Comparison of ENCODE assay signal across 23 cellular contexts in genomic region chr5:160774646-160775313, GRCh38.
DNase-seq lines count a peak whose midpoint lies in the region; TF ChIP-seq lines count a peak whose summit lies in the region.
"Had no signal": no experiment of that assay in that cellular context is flagged by ENCODE, and none has a peak within 500 bp of the region (broad histone marks: within the 10 kb centered on the region; RNA-seq: fewer than 3 reads in every experiment).

No MANE protein-coding gene starts in this region.

- H3K4me3 Mint-ChIP-seq in endodermal cell (no peak overlapping the region), nephron progenitor cell (no peak overlapping the region)
- H3K4me3 Mint-ChIP-seq in activated T-helper 2 cell treated with anti-CD3 and anti-CD28 coated beads, Interferon-gamma antibody, Interleukin-2, Interleukin-4, amounts not matched to agents 10 μg/mL and 5 μg/mL and 100 μg/mL, durations not matched to agents 14 hours and 24 hours and 36 hours (ENCODE audit: low read depth) = no peak overlapping the region
- H3K4me3 Mint-ChIP-seq: activated CD8-positive, alpha-beta T cell treated with anti-CD3 and anti-CD28 coated beads for 36 hours; immature natural killer cell had no signal

- peaks cover 4% of the 10 kb centered on the region for H3K4me1 ChIP-seq in endodermal cell (ENCODE audit: control insufficient read depth, insufficient read depth, low read length)
- H3K4me1 ChIP-seq: BE2C, heart left ventricle had no signal

- H3K4me3 ChIP-seq in endodermal cell (ENCODE audit: low read length) = no peak overlapping the region
- H3K4me3 ChIP-seq: heart left ventricle had no signal

- H3K27ac ChIP-seq in endodermal cell (ENCODE audit: low read depth, low read length) (peak overlapping the region; percentile 50), substantia nigra (ENCODE audit: low read depth, low read length, poor library complexity, severe bottlenecking) (peak overlapping the region; percentile 93)
- H3K27ac ChIP-seq: heart left ventricle had no signal

- no peaks in the 10 kb centered on the region for H3K9me3 Mint-ChIP-seq in endodermal cell
- H3K9me3 Mint-ChIP-seq in nephron progenitor cell = no peaks in the 10 kb centered on the region
- no peaks in the 10 kb centered on the region for H3K9me3 Mint-ChIP-seq in activated T-helper 2 cell treated with anti-CD3 and anti-CD28 coated beads, Interferon-gamma antibody, Interleukin-2, Interleukin-4, amounts not matched to agents 10 μg/mL and 5 μg/mL and 100 μg/mL, durations not matched to agents 14 hours and 24 hours and 36 hours
- H3K9me3 Mint-ChIP-seq: activated CD8-positive, alpha-beta T cell treated with anti-CD3 and anti-CD28 coated beads for 36 hours; immature natural killer cell had no signal

- no peaks in the 10 kb centered on the region for H3K27me3 Mint-ChIP-seq in endodermal cell (ENCODE audit: insufficient read depth)
- peaks cover 4% of the 10 kb centered on the region for H3K27me3 Mint-ChIP-seq in nephron progenitor cell (ENCODE audit: low read depth, poor library complexity)
- no peaks in the 10 kb centered on the region for H3K27me3 Mint-ChIP-seq in activated T-helper 2 cell treated with anti-CD3 and anti-CD28 coated beads, Interferon-gamma antibody, Interleukin-2, Interleukin-4, amounts not matched to agents 10 μg/mL and 5 μg/mL and 100 μg/mL, durations not matched to agents 14 hours and 24 hours and 36 hours (ENCODE audit: low read depth)

- DNase-seq in NCI-H345 (lab: John Stamatoyannopoulos, UW) (peak; percentile 25), NCI-H345 treated with DMSO at 0.1 percent for 48 hours (lab: John Stamatoyannopoulos, UW; ENCODE audit: unreplicated experiment) (no peak), endodermal cell (no peak), nephron progenitor cell (no peak), substantia nigra (lab: John Stamatoyannopoulos, UW) (peak in 28 of 49 donors; percentile 10 to 62 (median 26)), GM03348 (ENCODE audit: low spot score) (no peak), HUDEP-2 (lab: John Stamatoyannopoulos, UW; ENCODE audit: unreplicated experiment in 76 of 76) (no peak)
- DNase-seq in activated T-helper 2 cell treated with anti-CD3 and anti-CD28 coated beads, Interferon-gamma antibody, Interleukin-2, Interleukin-4, amounts not matched to agents 10 μg/mL and 5 μg/mL and 100 μg/mL, durations not matched to agents 14 hours and 24 hours and 36 hours (ENCODE audit: low spot score) = no peak
- DNase-seq: activated CD4-positive, CD25-positive, alpha-beta regulatory T cell; activated CD8-positive, alpha-beta T cell treated with anti-CD3 and anti-CD28 coated beads for 36 hours; BE2C; dermis blood vessel endothelial cell; GOT3; heart left ventricle; immature natural killer cell; NCI-H1105; NCI-H526; occipital lobe; right cardiac atrium; Right ventricle myocardium superior; stimulated activated CD4-positive, alpha-beta T cell treated with anti-CD3 and anti-CD28 coated beads, Interleukin-15, amount 100 ng/mL, for 24 hours; stimulated activated CD8-positive, alpha-beta memory T cell treated with anti-CD3 and anti-CD28 coated beads, Interleukin-4, amount 100 ng/mL, for 48 hours; SW 1271 had no signal

- intact Hi-C loops in activated T-helper 2 cell treated with anti-CD3 and anti-CD28 coated beads, Interferon-gamma antibody, Interleukin-2, Interleukin-4, amounts not matched to agents 10 μg/mL and 5 μg/mL and 100 μg/mL, durations not matched to agents 14 hours and 24 hours and 36 hours (cut with micrococcal nuclease) = no loop called here

- no peaks in the 10 kb centered on the region for H3K36me3 ChIP-seq in endodermal cell (ENCODE audit: control insufficient read depth, insufficient read depth, low read length)
- H3K36me3 ChIP-seq: BE2C, heart left ventricle had no signal

- 68% methylated on average over 7 to 12 of the region's 12 CpGs for WGBS in endodermal cell (ENCODE audit: insufficient coverage in 1 of 2, insufficient read length in 1 of 2), 2 experiments

- H3K4me1 Mint-ChIP-seq in endodermal cell = peaks cover 24% of the 10 kb centered on the region
- peaks cover 26% of the 10 kb centered on the region for H3K4me1 Mint-ChIP-seq in nephron progenitor cell
- H3K4me1 Mint-ChIP-seq in activated T-helper 2 cell treated with anti-CD3 and anti-CD28 coated beads, Interferon-gamma antibody, Interleukin-2, Interleukin-4, amounts not matched to agents 10 μg/mL and 5 μg/mL and 100 μg/mL, durations not matched to agents 14 hours and 24 hours and 36 hours (ENCODE audit: low read depth) = no peaks in the 10 kb centered on the region
- H3K4me1 Mint-ChIP-seq: immature natural killer cell had no signal

- H3K9ac ChIP-seq in endodermal cell (ENCODE audit: extremely low read depth, low read length, poor library complexity, severe bottlenecking) = no peak overlapping the region

- no peaks in the 10 kb centered on the region for H3K36me3 Mint-ChIP-seq in endodermal cell (ENCODE audit: low read depth)
- no peaks in the 10 kb centered on the region for H3K36me3 Mint-ChIP-seq in nephron progenitor cell (ENCODE audit: low read depth)
- no peaks in the 10 kb centered on the region for H3K36me3 Mint-ChIP-seq in activated T-helper 2 cell treated with anti-CD3 and anti-CD28 coated beads, Interferon-gamma antibody, Interleukin-2, Interleukin-4, amounts not matched to agents 10 μg/mL and 5 μg/mL and 100 μg/mL, durations not matched to agents 14 hours and 24 hours and 36 hours (ENCODE audit: low read depth)
- H3K36me3 Mint-ChIP-seq: immature natural killer cell had no signal

- H3K9me3 ChIP-seq in endodermal cell (ENCODE audit: control insufficient read depth, low read length) = no peaks in the 10 kb centered on the region
- H3K9me3 ChIP-seq: BE2C, heart left ventricle had no signal

- TF ChIP-seq CTCF in endodermal cell (conservative IDR thresholded peaks at IDR 0.05) (no peak), nephron progenitor cell (IDR thresholded peaks at IDR 0.05) (no peak)

- H3K27me3 ChIP-seq in endodermal cell (ENCODE audit: control insufficient read depth, insufficient read depth, low read length, poor library complexity, severe bottlenecking) = no peaks in the 10 kb centered on the region

- peak overlapping the region; percentile 60 for H3K27ac Mint-ChIP-seq in endodermal cell
- H3K27ac Mint-ChIP-seq in nephron progenitor cell = peak overlapping the region; percentile 92
- no peak overlapping the region for H3K27ac Mint-ChIP-seq in activated T-helper 2 cell treated with anti-CD3 and anti-CD28 coated beads, Interferon-gamma antibody, Interleukin-2, Interleukin-4, amounts not matched to agents 10 μg/mL and 5 μg/mL and 100 μg/mL, durations not matched to agents 14 hours and 24 hours and 36 hours
- H3K27ac Mint-ChIP-seq: activated CD8-positive, alpha-beta T cell treated with anti-CD3 and anti-CD28 coated beads for 36 hours; immature natural killer cell had no signal

Comparison
In these comparisons a context has a peak if more than half of its experiments do, and no peak if none do; other contexts are left out.
1. DNase-seq: peak in NCI-H345 (single experiment) and substantia nigra (28 of 49); none in NCI-H345 treated with DMSO at 0.1 percent for 48 hours (single experiment), endodermal cell (single experiment), nephron progenitor cell (single experiment), GM03348 (single experiment), HUDEP-2 (0 of 76) and activated T-helper 2 cell treated with anti-CD3 and anti-CD28 coated beads, Interferon-gamma antibody, Interleukin-2, Interleukin-4, amounts not matched to agents 10 μg/mL and 5 μg/mL and 100 μg/mL, durations not matched to agents 14 hours and 24 hours and 36 hours (single experiment).